Comparison of ENCODE assay signal across 18 cellular contexts in the genomic region with DNA sequence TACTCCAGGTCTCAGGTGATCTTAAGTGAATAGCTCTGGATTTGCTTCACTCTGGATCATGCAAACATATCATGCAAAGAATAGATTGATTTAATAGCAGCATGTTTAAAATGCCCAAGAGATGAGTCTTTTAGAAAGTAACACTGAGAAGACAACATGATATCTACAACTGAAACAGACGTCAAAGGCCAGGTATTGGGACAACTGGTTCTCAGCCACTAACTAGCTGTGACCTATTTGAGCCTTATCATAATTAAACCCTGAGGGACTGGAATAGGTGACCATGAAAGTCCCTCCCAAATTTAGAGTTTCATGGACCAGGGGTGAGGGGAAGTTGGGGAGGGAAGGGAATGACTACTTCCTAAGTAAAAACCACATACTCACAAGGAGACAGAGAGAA.
DNase-seq lines count a peak whose midpoint lies in the region; ATAC-seq and TF ChIP-seq lines count a peak whose summit lies in the region.
"Had no signal": no experiment of that assay in that cellular context is flagged by ENCODE, and none has a peak within 500 bp of the region (broad histone marks: within the 10 kb centered on the region; RNA-seq: fewer than 3 reads in every experiment).

No MANE protein-coding gene starts in this region.

- H3K27ac ChIP-seq in heart right ventricle, result peak overlapping the region in 8 of 10 donors; percentile 18 to 92 (median 42)
- peak overlapping the region; percentile 58 for H3K27ac ChIP-seq in VCaP
- peak overlapping the region in 3 of 4 donors; percentile 1 to 84 (median 35) for H3K27ac ChIP-seq in gastroesophageal sphincter
- peak overlapping the region; percentile 31 for H3K27ac ChIP-seq in stomach smooth muscle (ENCODE audit: low read length)
- no peak overlapping the region for H3K27ac ChIP-seq in PC-9
- H3K27ac ChIP-seq: HL-60, RWPE1 had no signal

- H3K27me3 ChIP-seq in heart right ventricle (no peaks in the 10 kb centered on the region), gastroesophageal sphincter (no peaks in the 10 kb centered on the region), stomach smooth muscle (ENCODE audit: control insufficient read depth in 1 of 2, insufficient read depth in 2 of 2, low read length in 2 of 2) (no peaks in the 10 kb centered on the region), PC-9 (ENCODE audit: insufficient read depth, low read depth) (no peaks in the 10 kb centered on the region)

- H3F3A ChIP-seq in PC-9 (ENCODE audit: insufficient read depth, low read depth), result peaks cover 5% of the 10 kb centered on the region; the same call in 1 of the 2 replicates

- peaks cover 4 to 45% of the 10 kb centered on the region in 2 donors for H3K36me3 Mint-ChIP-seq in activated naive CD4-positive, alpha-beta T cell treated with anti-CD3 and anti-CD28 coated beads, Interleukin-2, amount 50 U/mL, for 72 hours

- H4K20me1 ChIP-seq in PC-9 (ENCODE audit: insufficient read depth), result no peaks in the 10 kb centered on the region

- TF ChIP-seq POLR2A in gastroesophageal sphincter (IDR thresholded peaks at IDR 0.05), result no peak

- H3K4me3 ChIP-seq in heart right ventricle, result no peak overlapping the region
- no peak overlapping the region for H3K4me3 ChIP-seq in gastroesophageal sphincter
- no peak overlapping the region for H3K4me3 ChIP-seq in stomach smooth muscle (ENCODE audit: low read length in 2 of 2)
- no peak overlapping the region for H3K4me3 ChIP-seq in PC-9

- H3K36me3 ChIP-seq in heart right ventricle (peaks cover 0 to 19% (median under 1%) of the 10 kb centered on the region in 9 donors), gastroesophageal sphincter (peaks cover 0 to 27% of the 10 kb centered on the region in 2 donors), stomach smooth muscle (ENCODE audit: control insufficient read depth in 2 of 2, insufficient read depth in 2 of 2, low read length in 2 of 2) (peaks cover 0 to 7% of the 10 kb centered on the region in 2 donors), PC-9 (ENCODE audit: low read depth) (no peaks in the 10 kb centered on the region)

- H3K4me1 ChIP-seq in heart right ventricle, result peaks cover 0 to 85% (median 67%) of the 10 kb centered on the region in 9 donors
- peaks cover 5 to 69% (median 15%) of the 10 kb centered on the region in 3 donors for H3K4me1 ChIP-seq in gastroesophageal sphincter
- peaks cover 43% of the 10 kb centered on the region for H3K4me1 ChIP-seq in stomach smooth muscle (ENCODE audit: control insufficient read depth, insufficient read depth, low read length)
- H3K4me1 ChIP-seq in PC-9 (replicated peaks; ENCODE audit: insufficient read depth), result peaks cover 7% of the 10 kb centered on the region; the same call in 1 of the 2 replicates

- TF ChIP-seq CTCF in heart right ventricle (IDR thresholded peaks at IDR 0.05), result no peak
- TF ChIP-seq CTCF in VCaP (conservative IDR thresholded peaks at IDR 0.05), result no peak
- no peak for TF ChIP-seq CTCF in gastroesophageal sphincter (IDR thresholded peaks at IDR 0.05)
- no peak for TF ChIP-seq CTCF in PC-9 (conservative IDR thresholded peaks at IDR 0.05)

- peaks cover 0 to 2% (median 0%) of the 10 kb centered on the region in 11 donors for H3K9me3 ChIP-seq in heart right ventricle
- no peaks in the 10 kb centered on the region for H3K9me3 ChIP-seq in gastroesophageal sphincter
- H3K9me3 ChIP-seq in stomach smooth muscle (ENCODE audit: control insufficient read depth in 2 of 2, low read length in 2 of 2), result no peaks in the 10 kb centered on the region
- H3K9me3 ChIP-seq in PC-9 (ENCODE audit: insufficient read depth, low read depth), result no peaks in the 10 kb centered on the region

- CTCF ChIA-PET in PC-9 (lab: Charles Lee), result no interaction called here

- intact Hi-C loops in heart right ventricle (cut with DNase I) (loop anchor here in 1 of 10 donors (5.0 kb wide), 1 partner anchor 51 kb away; no protein-coding TSS in a partner anchor), Right ventricle myocardium inferior (cut with DNase I) (no loop called here), PC-9 (cut with micrococcal nuclease; ENCODE audit: unreplicated experiment) (no loop called here)

- 48 to 57% methylated on average over 1 of the region's 1 CpG for WGBS in heart right ventricle, 2 donors
- WGBS in gastroesophageal sphincter (ENCODE audit: low coverage in 1 of 2), 2 donors, result 75% methylated on average over 1 of the region's 1 CpG; no CpG with 5 or more reads in 1 of the 2 donors

- POLR2A ChIA-PET in PC-9 (lab: Charles Lee; ENCODE audit: unreplicated experiment), result no interaction called here

- peaks cover 0 to 13% of the 10 kb centered on the region in 2 donors for H3K9me3 Mint-ChIP-seq in activated naive CD4-positive, alpha-beta T cell treated with anti-CD3 and anti-CD28 coated beads, Interleukin-2, amount 50 U/mL, for 72 hours
- H3K9me3 Mint-ChIP-seq: HFFc6 had no signal

- ATAC-seq in heart right ventricle, result peak in 4 of 8 donors; percentile 10 to 28 (median 17)
- ATAC-seq in Right ventricle myocardium inferior, result no peak
- no peak for ATAC-seq in gastroesophageal sphincter
- no peak for ATAC-seq in activated naive CD4-positive, alpha-beta T cell treated with anti-CD3 and anti-CD28 coated beads, Interleukin-2, amount 50 U/mL, for 72 hours
- ATAC-seq in GM18861 (IDR thresholded peaks at IDR 0.05; ENCODE audit: unreplicated experiment), result no peak

- H2AFZ ChIP-seq in PC-9, result no peak overlapping the region

- H3K79me2 ChIP-seq in PC-9 (ENCODE audit: low read depth), result no peaks in the 10 kb centered on the region

- BruUV-seq in PC-9 (replicated peaks; lab: Mats Ljungman, UMichigan), result no TSS peak

- no peaks in the 10 kb centered on the region for H3K9me2 ChIP-seq in PC-9 (ENCODE audit: insufficient read depth)

- DNase-seq in heart right ventricle (no peak), Right ventricle myocardium inferior (ENCODE audit: missing footprints) (no peak), PC-9 (no peak)
- no peak for DNase-seq in activated naive CD4-positive, alpha-beta T cell treated with anti-CD3 and anti-CD28 coated beads, Interleukin-2, amount 50 U/mL, for 72 hours (ENCODE audit: low spot score in 2 of 2)
- DNase-seq: Calu3, H7, HFFc6, NCI-H1436, NCI-H1930, NCI-H226, NCI-H524 treated with DMSO at 0.1 percent for 48 hours had no signal

- H3K4me2 ChIP-seq in PC-9, result no peak overlapping the region

- no peak overlapping the region for H3K27ac Mint-ChIP-seq in activated naive CD4-positive, alpha-beta T cell treated with anti-CD3 and anti-CD28 coated beads, Interleukin-2, amount 50 U/mL, for 72 hours
- H3K27ac Mint-ChIP-seq: B cell, HFFc6 had no signal

- H3K9ac ChIP-seq in stomach smooth muscle (ENCODE audit: low read length in 2 of 2), result no peak overlapping the region

- TF ChIP-seq EP300 in gastroesophageal sphincter (IDR thresholded peaks at IDR 0.05), result no peak
